Comparison of ENCODE assay signal across 16 cellular contexts in the genomic region with DNA sequence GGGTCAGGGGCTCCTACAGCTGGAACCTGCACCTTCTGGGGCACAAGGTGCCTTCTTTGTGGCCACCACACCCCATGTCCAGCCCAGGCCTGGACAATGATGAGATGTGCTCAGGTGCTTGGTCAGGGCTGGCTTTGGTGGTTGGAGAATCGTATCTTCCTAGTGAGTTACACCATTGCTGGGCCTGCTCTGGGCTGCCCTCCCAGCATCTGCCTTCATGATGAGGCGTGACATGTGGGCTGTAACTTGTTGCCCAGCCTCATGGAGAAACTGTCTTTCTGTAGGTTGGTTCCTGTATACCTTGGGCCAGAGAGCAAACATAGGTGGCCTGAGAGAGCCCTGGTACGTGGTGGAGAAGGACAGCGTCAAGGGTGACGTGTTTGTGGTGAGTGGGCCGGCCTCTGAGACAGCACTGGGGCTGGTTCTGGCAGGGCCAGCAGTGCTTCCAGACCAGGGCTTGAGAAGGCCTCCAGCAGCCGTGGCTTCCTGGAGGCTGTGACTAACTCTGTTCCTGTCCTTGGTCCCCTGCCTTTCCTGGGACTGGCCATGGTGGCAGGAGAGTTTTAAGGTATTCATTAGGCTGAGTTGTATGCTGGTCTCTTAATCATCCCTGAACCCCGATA. TPM values are rescaled to one million over a fixed set of nuclear protein-coding genes. Genes with fewer than 3 reads are reported as not detected.
DNase-seq lines count a peak whose midpoint lies in the region; ATAC-seq and TF ChIP-seq lines count a peak whose summit lies in the region.
"Had no signal": no experiment of that assay in that cellular context is flagged by ENCODE, and none has a peak within 500 bp of the region (broad histone marks: within the 10 kb centered on the region; RNA-seq: fewer than 3 reads in every experiment).

No MANE protein-coding gene starts in this region.

- TF ChIP-seq CTCF in HFFc6 (IDR thresholded peaks at IDR 0.05) (no peak), stomach (IDR thresholded peaks at IDR 0.05) (no peak)

- peak overlapping the region; percentile 17; the same call in 1 of the 2 replicates for H3K27ac Mint-ChIP-seq in HFFc6

- 63 to 87% (median 74%) methylated on average over 7 to 8 of the region's 8 CpGs for WGBS in stomach, 5 donors

- no peaks in the 10 kb centered on the region for H3K27me3 ChIP-seq in stomach
- H3K27me3 ChIP-seq: ovary, uterus had no signal

- intact Hi-C loops in left ventricle myocardium superior (cut with micrococcal nuclease) = no loop called here
- intact Hi-C loops in stomach (cut with DNase I; ENCODE audit: low total_unique reads) = no loop called here

- no peaks in the 10 kb centered on the region for H3K9me3 Mint-ChIP-seq in HFFc6

- DNase-seq in HFFc6 (no peak), astrocyte of the hippocampus (ENCODE audit: low read depth, low spot score) (peak; percentile 19), left ventricle myocardium superior (no peak), stomach (peak; percentile 49), NCI-H526 treated with DMSO at 0.1 percent for 48 hours (lab: John Stamatoyannopoulos, UW) (no peak), foreskin melanocyte (no peak), GM03348 (ENCODE audit: low spot score) (no peak)
- DNase-seq: activated CD4-positive, alpha-beta T cell treated with anti-CD3 and anti-CD28 coated beads, Interleukin-2, amount 50 U/mL, for 1 hour; activated naive CD4-positive, alpha-beta T cell treated with Interleukin-2 at 50 U/mL for 16 hours; erythroblast; NCI-H2227 treated with DMSO at 0.1 percent for 48 hours; NK-92 treated with Interleukin-12 subunit alpha and Interleukin-12 subunit beta, amount 100 ng/mL, for 24 hours; SW 1271; uterus had no signal

- H3K27me3 Mint-ChIP-seq in HFFc6 (ENCODE audit: insufficient read depth) = peaks cover 4% of the 10 kb centered on the region

- H3K9me3 ChIP-seq in stomach = no peaks in the 10 kb centered on the region
- H3K9me3 ChIP-seq: ovary, uterus had no signal

- H3K27ac ChIP-seq in stomach = peak overlapping the region in 4 of 5 donors; percentile 14 to 34 (median 22)
- H3K27ac ChIP-seq: ovary, uterus had no signal

- H3K4me1 ChIP-seq in stomach = peaks cover 4 to 13% (median 9%) of the 10 kb centered on the region in 4 donors
- H3K4me1 ChIP-seq: uterus had no signal

- peaks cover 18% of the 10 kb centered on the region for H3K36me3 Mint-ChIP-seq in HFFc6 (ENCODE audit: low read depth)

- no peaks in the 10 kb centered on the region for H3K4me1 Mint-ChIP-seq in HFFc6 (ENCODE audit: low read depth)

- H3K4me3 ChIP-seq in stomach = no peak overlapping the region
- H3K4me3 ChIP-seq: GM12878, ovary, uterus had no signal

- peak; percentile 17 for ATAC-seq in left ventricle myocardium superior
- ATAC-seq: GM12878 had no signal

- TF ChIP-seq EP300 in stomach (IDR thresholded peaks at IDR 0.05) = no peak

- H3K4me3 Mint-ChIP-seq in HFFc6 = no peak overlapping the region

- TF ChIP-seq POLR2A in stomach (IDR thresholded peaks at IDR 0.05) = no peak

- peaks cover 71 to 100% (median 100%) of the 10 kb centered on the region in 4 donors for H3K36me3 ChIP-seq in stomach
- H3K36me3 ChIP-seq: ovary, uterus had no signal

RNA-seq across cellular contexts. Expression of gene TRMU, which starts 18.1 kb away (rescaled TPM):
- 10 to 100 TPM; 26.4 to 36.4 (median 32.4) TPM for total RNA-seq in HFFc6 (2021; fragmentation: NEBNext Ultra II Directional; extraction: Animal tissue kit (Norgen Biotek cat#: 25700))
- total RNA-seq in left ventricle myocardium superior (44.0 TPM), stomach (100 to 1,000 TPM in 1 of 5 donors, 10 to 100 TPM in 4; 47.9 to 114 (median 68.8) TPM)
- 10 to 100 TPM; 23.8 to 30.0 (median 28.0) TPM for polyA plus RNA-seq in stomach

RNA-seq across cellular contexts. Expression of gene GTSE1, which starts 56.9 kb away (rescaled TPM):
- 10 to 100 TPM; 12.4 to 30.5 (median 27.9) TPM for total RNA-seq in HFFc6 (2021; fragmentation: NEBNext Ultra II Directional; extraction: Animal tissue kit (Norgen Biotek cat#: 25700))
- total RNA-seq in left ventricle myocardium superior (0.45 TPM), stomach (10 to 100 TPM in 2 of 5 donors, 1 to 10 TPM in 3; 2.6 to 64.0 (median 8.1) TPM)
- polyA plus RNA-seq in stomach = 1 to 10 TPM; 1.1 to 4.3 (median 2.7) TPM

Comparison
In these comparisons a context has a peak if more than half of its experiments do, and no peak if none do; other contexts are left out.
1. DNase-seq: peak in astrocyte of the hippocampus (single experiment) and stomach (single experiment); none in HFFc6 (single experiment), left ventricle myocardium superior (single experiment), NCI-H526 treated with DMSO at 0.1 percent for 48 hours (single experiment), foreskin melanocyte (single experiment) and GM03348 (single experiment).